Comparison of ENCODE assay signal across 17 cellular contexts in the genomic region with DNA sequence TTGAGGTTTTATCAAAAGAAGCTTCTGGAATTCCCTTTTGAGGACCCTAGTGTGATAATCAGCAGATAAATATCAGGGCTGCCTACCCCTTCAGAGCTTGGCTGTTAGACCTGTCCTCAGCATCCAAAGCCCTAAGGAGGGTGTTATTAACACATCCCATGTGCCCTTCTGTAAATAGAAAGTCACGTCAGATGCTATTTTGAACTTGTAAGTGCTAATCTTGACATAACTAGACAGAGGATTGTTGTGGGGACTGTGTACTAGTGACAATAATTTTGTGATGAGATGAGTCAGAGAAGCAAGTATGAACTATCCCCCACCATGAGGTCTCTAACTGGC. TPM values are rescaled to one million over a fixed set of nuclear protein-coding genes. Genes with fewer than 3 reads are reported as not detected.
A peak's percentile ranks its signal among the peaks of the same experiment; 100 is the strongest.
DNase-seq lines count a peak whose midpoint lies in the region; ATAC-seq and TF ChIP-seq lines count a peak whose summit lies in the region.
"Had no signal": no experiment of that assay in that cellular context is flagged by ENCODE, and none has a peak within 500 bp of the region (broad histone marks: within the 10 kb centered on the region; RNA-seq: fewer than 3 reads in every experiment).

No MANE protein-coding gene starts in this region.

- TF ChIP-seq POLR2A in uterus (IDR thresholded peaks at IDR 0.05), result no peak

- intact Hi-C loops in Right ventricle myocardium inferior (cut with DNase I) (no loop called here), cardiac septum (cut with DNase I) (no loop called here), left ventricle myocardium inferior (cut with micrococcal nuclease) (loop anchor here (10.0 kb wide), 1 partner anchor 75 kb away; no protein-coding TSS in a partner anchor), uterus (cut with DNase I; ENCODE audit: low total_unique reads) (no loop called here)

- H3K4me3 ChIP-seq in left ventricle myocardium inferior (peak overlapping the region; percentile 35), uterus (no peak overlapping the region), H7 (ENCODE audit: insufficient read depth, low read depth, low read length) (no peak overlapping the region)
- H3K4me3 ChIP-seq: A549, GM23338 had no signal

- H3K36me3 ChIP-seq in left ventricle myocardium inferior (no peaks in the 10 kb centered on the region), uterus (no peaks in the 10 kb centered on the region), H7 (replicated peaks; ENCODE audit: control insufficient read depth, insufficient read depth, low read length) (no peaks in the 10 kb centered on the region)

- DNase-seq in Right ventricle myocardium inferior (ENCODE audit: missing footprints) (no peak), cardiac septum (ENCODE audit: low spot score) (no peak), left ventricle myocardium inferior (no peak), myocyte (ENCODE audit: low read depth) (peak; percentile 86), uterus (no peak), H7 (no peak)
- no peak for DNase-seq in activated CD4-positive, alpha-beta T cell treated with anti-CD3 and anti-CD28 coated beads for 48 hours
- DNase-seq in activated CD8-positive, alpha-beta memory T cell treated with anti-CD3 and anti-CD28 coated beads, Interleukin-2, amount 50 U/mL, for 4 hours, result no peak
- DNase-seq: AML-193; Caco-2; CD4-positive, alpha-beta T cell; HFFc6 had no signal

- peak overlapping the region; percentile 88 for H3K27ac ChIP-seq in left ventricle myocardium inferior (replicated peaks)
- peak overlapping the region; percentile 1 to 44 for H3K27ac ChIP-seq in uterus
- H3K27ac ChIP-seq: 22Rv1, A549, C4-2B, HL-60 had no signal

- H3K9me3 ChIP-seq in left ventricle myocardium inferior (replicated peaks) (no peaks in the 10 kb centered on the region), uterus (no peaks in the 10 kb centered on the region)
- H3K9me3 ChIP-seq: A549, Caco-2 had no signal

- H3K27me3 ChIP-seq in left ventricle myocardium inferior (ENCODE audit: low read depth) (no peaks in the 10 kb centered on the region), uterus (no peaks in the 10 kb centered on the region), H7 (ENCODE audit: control insufficient read depth, insufficient read depth, low read length) (peaks cover 4% of the 10 kb centered on the region)

- peak; percentile 85 for ATAC-seq in Right ventricle myocardium inferior
- ATAC-seq: A549, GM23338 had no signal

- peaks cover 35% of the 10 kb centered on the region for H3K4me1 ChIP-seq in left ventricle myocardium inferior
- no peaks in the 10 kb centered on the region for H3K4me1 ChIP-seq in uterus
- H3K4me1 ChIP-seq: A549, Caco-2 had no signal

- TF ChIP-seq CTCF in left ventricle myocardium inferior (IDR thresholded peaks at IDR 0.05; ENCODE audit: borderline replicate concordance) (no peak), uterus (IDR thresholded peaks at IDR 0.05) (no peak)

RNA-seq across cellular contexts. Expression of gene LAMA4, which starts 4.9 kb away (rescaled TPM):
- 83.0 TPM for total RNA-seq in Right ventricle myocardium inferior
- 93.9 TPM for total RNA-seq in cardiac septum
- 103 TPM for total RNA-seq in left ventricle myocardium inferior
- total RNA-seq in myocyte, result 65.7 and 66.2 TPM in 2 replicates
- polyA plus RNA-seq in myocyte (2012), result 2.5 TPM
- 100 to 1,000 TPM; 107 to 329 (median 271) TPM for total RNA-seq in uterus
- 1.1 and 2.1 TPM in 2 replicates for total RNA-seq in H7 (2014; rRNA removed; shearing (Covaris generic))
- total RNA-seq: Caco-2; CD4-positive, alpha-beta T cell had no signal

Comparison
In these comparisons a context has a peak if more than half of its experiments do, and no peak if none do; other contexts are left out.
1. RNA of gene LAMA4, which starts 4.9 kb away (total RNA-seq): 107 to 329 TPM in uterus, 103 TPM in left ventricle myocardium inferior (single experiment), 93.9 TPM in cardiac septum (single experiment), 83.0 TPM in Right ventricle myocardium inferior (single experiment) and 65.7 to 66.2 TPM in myocyte; 1.1 to 2.1 TPM in H7; every median in the first group is over 10 times any median in the second.